16 cellular contexts compared by ENCODE assay signal in the genomic region with DNA sequence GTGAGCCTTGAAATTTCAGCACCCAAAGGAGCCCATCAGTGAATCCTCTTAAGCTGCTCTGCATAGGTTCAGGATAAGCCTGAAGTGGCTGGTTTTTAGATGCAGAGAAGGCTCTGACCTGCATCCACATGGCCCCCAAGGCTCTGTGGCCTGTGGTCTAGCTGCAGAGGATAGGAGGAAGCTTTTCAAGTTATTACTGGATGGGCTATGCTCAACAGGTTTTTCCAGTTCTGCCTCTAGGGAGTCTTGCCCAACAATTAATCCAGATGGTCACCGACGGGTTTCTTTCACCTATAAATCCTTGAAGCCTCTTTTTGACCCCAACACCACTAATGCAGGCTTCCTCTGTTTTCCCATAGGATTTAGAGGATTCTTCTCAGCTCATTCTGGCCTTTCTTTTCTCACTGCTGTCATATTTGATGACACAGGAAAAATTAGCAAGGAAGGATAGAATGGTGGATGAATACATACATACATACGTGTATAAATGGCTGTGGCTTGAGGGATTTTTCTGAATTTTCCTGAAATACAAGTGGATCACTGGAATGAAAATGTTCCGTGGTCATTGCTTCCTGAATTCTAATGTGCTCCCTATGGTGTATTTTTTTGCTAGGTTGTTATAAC. TPM values are rescaled to one million over a fixed set of nuclear protein-coding genes. Genes with fewer than 3 reads are reported as not detected.
DNase-seq lines count a peak whose midpoint lies in the region; ATAC-seq and TF ChIP-seq lines count a peak whose summit lies in the region.
"Had no signal": no experiment of that assay in that cellular context is flagged by ENCODE, and none has a peak within 500 bp of the region (broad histone marks: within the 10 kb centered on the region; RNA-seq: fewer than 3 reads in every experiment).

No MANE protein-coding gene starts in this region.

- H3K4me3 ChIP-seq in epithelial cell of esophagus (ENCODE audit: low read length) (no peak overlapping the region), transverse colon (no peak overlapping the region), heart right ventricle (no peak overlapping the region)
- H3K4me3 ChIP-seq: dorsolateral prefrontal cortex, left ventricle myocardium inferior, skin epidermis, tibial nerve had no signal

- H3K27me3 ChIP-seq in transverse colon, result no peaks in the 10 kb centered on the region
- H3K27me3 ChIP-seq in heart right ventricle, result no peaks in the 10 kb centered on the region
- H3K27me3 ChIP-seq: dorsolateral prefrontal cortex, tibial nerve had no signal

- intact Hi-C loops in transverse colon (cut with DNase I; ENCODE audit: low total_unique reads) (no loop called here), heart right ventricle (cut with DNase I) (no loop called here)

- H3K36me3 ChIP-seq in transverse colon (no peaks in the 10 kb centered on the region), heart right ventricle (no peaks in the 10 kb centered on the region)
- H3K36me3 ChIP-seq: left ventricle myocardium inferior, tibial nerve had no signal

- no peak for ATAC-seq in GM18498 (IDR thresholded peaks at IDR 0.05; ENCODE audit: unreplicated experiment)
- ATAC-seq in heart right ventricle, result no peak
- ATAC-seq: activated T-cell treated with anti-CD3 and anti-CD28 coated beads, Interleukin-2, amount 50 U/mL, for 4 hours had no signal

- no peak for TF ChIP-seq EP300 in transverse colon (IDR thresholded peaks at IDR 0.05; ENCODE audit: low read depth)

- no peak for TF ChIP-seq POLR2A in transverse colon (IDR thresholded peaks at IDR 0.05)

- H3K4me1 ChIP-seq in transverse colon (peaks cover 0 to 17% (median 2%) of the 10 kb centered on the region in 4 donors), heart right ventricle (peaks cover 0 to 22% (median 11%) of the 10 kb centered on the region in 9 donors)

- H3K9me3 ChIP-seq in transverse colon (no peaks in the 10 kb centered on the region), heart right ventricle (peaks cover 0 to 4% (median 0%) of the 10 kb centered on the region in 11 donors)

- peak; percentile 1 for DNase-seq in NCI-H82 (lab: John Stamatoyannopoulos, UW)
- no peak for DNase-seq in NCI-H82 treated with DMSO at 0.1 percent for 48 hours (lab: John Stamatoyannopoulos, UW; ENCODE audit: unreplicated experiment)
- peak; percentile 75 for DNase-seq in NCI-H345 (lab: John Stamatoyannopoulos, UW)
- peak; percentile 89 for DNase-seq in epithelial cell of esophagus (ENCODE audit: low read depth)
- DNase-seq in transverse colon, result peak; percentile 28
- DNase-seq in activated T-cell treated with anti-CD3 and anti-CD28 coated beads for 4 hours, result no peak
- DNase-seq in heart right ventricle, result no peak
- DNase-seq: activated T-cell treated with anti-CD3 and anti-CD28 coated beads, Interleukin-2, amount 50 U/mL, for 4 hours; amniotic stem cell; dorsolateral prefrontal cortex; left ventricle myocardium inferior; NCI-H2227 treated with DMSO at 0.1 percent for 48 hours; SHP77 had no signal

- TF ChIP-seq CTCF in epithelial cell of esophagus (IDR thresholded peaks at IDR 0.05; ENCODE audit: insufficient read depth, low read depth, low read length, missing control alignments) (no peak), transverse colon (IDR thresholded peaks at IDR 0.05) (no peak), heart right ventricle (IDR thresholded peaks at IDR 0.05) (no peak)

- in situ Hi-C loops in transverse colon (cut with MboI; ENCODE audit: low pct_ligation_motif_present in 1 of 4, low pct_unique_long_range_greater_than_20kb in 1 of 4, low sequenced_read_pairs in 3 of 4), result no loop called here

- H3K27ac ChIP-seq in transverse colon, result no peak overlapping the region
- no peak overlapping the region for H3K27ac ChIP-seq in heart right ventricle
- H3K27ac ChIP-seq: dorsolateral prefrontal cortex, left ventricle myocardium inferior, skin epidermis, tibial nerve had no signal

- WGBS in transverse colon (ENCODE audit: low coverage in 1 of 2), 2 donors, result 42 to 72% methylated on average over 4 of the region's 4 CpGs
- 66 to 75% methylated on average over 4 of the region's 4 CpGs for WGBS in heart right ventricle, 2 donors

RNA-seq across cellular contexts. Expression of a gene that starts 52.2 kb away (rescaled TPM):
- 10 to 100 TPM in 3 of 4 donors, 1 to 10 TPM in 1; 8.8 to 41.8 (median 36.1) TPM for total RNA-seq in transverse colon
- 10 to 100 TPM in 1 of 10 donors, 1 to 10 TPM in 9; 1.9 to 14.5 (median 7.4) TPM for total RNA-seq in heart right ventricle
- polyA plus RNA-seq in heart right ventricle, result 1 to 10 TPM; 1.4 to 1.7 TPM

Comparison
In these comparisons a context has a peak if more than half of its experiments do, and no peak if none do; other contexts are left out.
1. DNase-seq: peak in NCI-H82 (single experiment), NCI-H345 (single experiment), epithelial cell of esophagus (single experiment) and transverse colon (single experiment); none in NCI-H82 treated with DMSO at 0.1 percent for 48 hours (single experiment), activated T-cell treated with anti-CD3 and anti-CD28 coated beads for 4 hours (single experiment) and heart right ventricle (0 of 2).